15 cellular contexts compared by ENCODE assay signal in genomic region chr19:45815501-45816216, GRCh38. TPM values are rescaled to one million over a fixed set of nuclear protein-coding genes. Genes with fewer than 3 reads are reported as not detected.
DNase-seq lines count a peak whose midpoint lies in the region; ATAC-seq and TF ChIP-seq lines count a peak whose summit lies in the region.
"Had no signal": no experiment of that assay in that cellular context is flagged by ENCODE, and none has a peak within 500 bp of the region (broad histone marks: within the 10 kb centered on the region; RNA-seq: fewer than 3 reads in every experiment).

No MANE protein-coding gene starts in this region.

- peaks cover 11% of the 10 kb centered on the region for H3K36me3 Mint-ChIP-seq in activated CD8-positive, alpha-beta T cell treated with anti-CD3 and anti-CD28 coated beads for 36 hours (ENCODE audit: low read depth)
- peaks cover 6% of the 10 kb centered on the region for H3K36me3 Mint-ChIP-seq in activated CD8-positive, alpha-beta T cell treated with anti-CD3 and anti-CD28 coated beads, Interleukin-2, amount 10 ng/mL, durations not matched to agents 7 days and 5 days (ENCODE audit: low read depth)
- no peaks in the 10 kb centered on the region for H3K36me3 Mint-ChIP-seq in natural killer cell

- H3K4me3 Mint-ChIP-seq in activated CD8-positive, alpha-beta T cell treated with anti-CD3 and anti-CD28 coated beads for 36 hours, result no peak overlapping the region
- H3K4me3 Mint-ChIP-seq in activated CD8-positive, alpha-beta T cell treated with anti-CD3 and anti-CD28 coated beads, Interleukin-2, amount 10 ng/mL, durations not matched to agents 7 days and 5 days, result no peak overlapping the region
- peak overlapping the region; percentile 80 for H3K4me3 Mint-ChIP-seq in natural killer cell
- H3K4me3 Mint-ChIP-seq: activated T-cell treated with anti-CD3 and anti-CD28 coated beads, Interleukin-2, amount 50 U/mL, for 4 hours had no signal

- peaks cover 2% of the 10 kb centered on the region for H3K27me3 Mint-ChIP-seq in activated CD8-positive, alpha-beta T cell treated with anti-CD3 and anti-CD28 coated beads for 36 hours
- H3K27me3 Mint-ChIP-seq in activated CD8-positive, alpha-beta T cell treated with anti-CD3 and anti-CD28 coated beads, Interleukin-2, amount 10 ng/mL, durations not matched to agents 7 days and 5 days (ENCODE audit: low read depth), result no peaks in the 10 kb centered on the region
- H3K27me3 Mint-ChIP-seq in natural killer cell (ENCODE audit: low read depth in 2 of 2), result peaks cover 0 to 7% of the 10 kb centered on the region in 2 donors

- POLR2A ChIA-PET in activated CD8-positive, alpha-beta T cell treated with anti-CD3 and anti-CD28 coated beads for 36 hours (lab: Charles Lee), result interaction anchor here (1.3 to 2.6 kb wide), 5 partner anchors 8 to 68 kb away, joined by 3 to 8 read pairs (median 5); partner anchors contain the start of gene DMWD
- POLR2A ChIA-PET in activated CD8-positive, alpha-beta T cell treated with anti-CD3 and anti-CD28 coated beads, Interleukin-2, amount 10 ng/mL, durations not matched to agents 7 days and 5 days (lab: Charles Lee), result no interaction called here

- H3K9me3 Mint-ChIP-seq in activated CD8-positive, alpha-beta T cell treated with anti-CD3 and anti-CD28 coated beads for 36 hours, result no peaks in the 10 kb centered on the region
- no peaks in the 10 kb centered on the region for H3K9me3 Mint-ChIP-seq in activated CD8-positive, alpha-beta T cell treated with anti-CD3 and anti-CD28 coated beads, Interleukin-2, amount 10 ng/mL, durations not matched to agents 7 days and 5 days (ENCODE audit: insufficient read depth)
- no peaks in the 10 kb centered on the region for H3K9me3 Mint-ChIP-seq in natural killer cell
- H3K9me3 Mint-ChIP-seq: activated T-cell treated with anti-CD3 and anti-CD28 coated beads, Interleukin-2, amount 50 U/mL, for 4 hours had no signal

- no peak for TF ChIP-seq EP300 in esophagus muscularis mucosa (IDR thresholded peaks at IDR 0.05)

- H3K4me1 ChIP-seq in esophagus muscularis mucosa, result peaks cover 14 to 30% (median 23%) of the 10 kb centered on the region in 4 donors
- no peaks in the 10 kb centered on the region for H3K4me1 ChIP-seq in uterus

- WGBS in esophagus muscularis mucosa, result 21% methylated on average over 32 of the region's 43 CpGs

- intact Hi-C loops in activated CD8-positive, alpha-beta T cell treated with anti-CD3 and anti-CD28 coated beads for 36 hours (cut with micrococcal nuclease), result no loop called here
- intact Hi-C loops in esophagus muscularis mucosa (cut with DNase I) (loop anchor here (5.0 kb wide), 1 partner anchor 67 kb away; no protein-coding TSS in a partner anchor), natural killer cell (cut with micrococcal nuclease) (loop anchor here (5.0 kb wide), 1 partner anchor 202 kb away; no protein-coding TSS in a partner anchor), uterus (cut with DNase I; ENCODE audit: low total_unique reads) (no loop called here)

- H3K9me3 ChIP-seq in esophagus muscularis mucosa (no peaks in the 10 kb centered on the region), uterus (no peaks in the 10 kb centered on the region)
- H3K9me3 ChIP-seq: A549 had no signal

- H3K36me3 ChIP-seq in esophagus muscularis mucosa, result peaks cover 0 to 30% (median 14%) of the 10 kb centered on the region in 4 donors
- no peaks in the 10 kb centered on the region for H3K36me3 ChIP-seq in uterus

- H3K27me3 ChIP-seq in esophagus muscularis mucosa (peaks cover 0 to 44% (median 10%) of the 10 kb centered on the region in 4 donors), uterus (no peaks in the 10 kb centered on the region)

- TF ChIP-seq CTCF in activated CD8-positive, alpha-beta T cell treated with anti-CD3 and anti-CD28 coated beads for 36 hours (IDR thresholded peaks at IDR 0.05), result no peak
- TF ChIP-seq CTCF in esophagus muscularis mucosa (IDR thresholded peaks at IDR 0.05), result no peak
- TF ChIP-seq CTCF in natural killer cell (IDR thresholded peaks at IDR 0.05), result no peak
- TF ChIP-seq CTCF in uterus (IDR thresholded peaks at IDR 0.05), result no peak

- ATAC-seq in activated CD8-positive, alpha-beta T cell treated with anti-CD3 and anti-CD28 coated beads for 36 hours, result no peak
- ATAC-seq in activated CD8-positive, alpha-beta T cell treated with anti-CD3 and anti-CD28 coated beads, Interleukin-2, amount 10 ng/mL, durations not matched to agents 7 days and 5 days, result no peak
- ATAC-seq in natural killer cell (no peak), GM21423 (IDR thresholded peaks at IDR 0.05; ENCODE audit: unreplicated experiment) (no peak), HG03442 (IDR thresholded peaks at IDR 0.05; ENCODE audit: unreplicated experiment) (no peak)
- ATAC-seq: activated T-cell treated with anti-CD3 and anti-CD28 coated beads, Interleukin-2, amount 50 U/mL, for 4 hours had no signal

- DNase-seq in activated CD8-positive, alpha-beta T cell treated with anti-CD3 and anti-CD28 coated beads for 36 hours, result peak; percentile 19
- DNase-seq in activated CD8-positive, alpha-beta T cell treated with anti-CD3 and anti-CD28 coated beads, Interleukin-2, amount 10 ng/mL, durations not matched to agents 7 days and 5 days, result no peak
- DNase-seq in esophagus muscularis mucosa (ENCODE audit: extremely low spot score), result no peak
- DNase-seq in natural killer cell, result no peak
- DNase-seq in uterus, result no peak
- DNase-seq in cerebellar nuclear complex (lab: John Stamatoyannopoulos, UW), result no peak
- DNase-seq: activated T-cell treated with anti-CD3 and anti-CD28 coated beads, Interleukin-2, amount 50 U/mL, for 4 hours; NCI-H524; stimulated activated CD4-positive, alpha-beta T cell treated with anti-CD3 and anti-CD28 coated beads, Interleukin-2, amount 100 ng/mL, for 48 hours; T-helper 9 cell had no signal

- CTCF ChIA-PET in activated CD8-positive, alpha-beta T cell treated with anti-CD3 and anti-CD28 coated beads for 36 hours (lab: Charles Lee), result interaction anchor here (1.0 to 6.1 kb wide), 10 partner anchors 11 to 195 kb away, joined by 3 to 52 read pairs (median 13); partner anchors contain the start of genes DMWD, MYPOP and SIX5
- CTCF ChIA-PET in activated CD8-positive, alpha-beta T cell treated with anti-CD3 and anti-CD28 coated beads, Interleukin-2, amount 10 ng/mL, durations not matched to agents 7 days and 5 days (lab: Charles Lee), result interaction anchor here (1.2 to 3.5 kb wide), 5 partner anchors 11 to 87 kb away, joined by 11 to 28 read pairs (median 14); partner anchors contain the start of genes IRF2BP1, MYPOP and SIX5

- TF ChIP-seq POLR2A in esophagus muscularis mucosa (IDR thresholded peaks at IDR 0.05; ENCODE audit: low read depth) (no peak), uterus (IDR thresholded peaks at IDR 0.05) (no peak)

- no peak overlapping the region for H3K27ac Mint-ChIP-seq in activated CD8-positive, alpha-beta T cell treated with anti-CD3 and anti-CD28 coated beads for 36 hours
- H3K27ac Mint-ChIP-seq in activated CD8-positive, alpha-beta T cell treated with anti-CD3 and anti-CD28 coated beads, Interleukin-2, amount 10 ng/mL, durations not matched to agents 7 days and 5 days, result no peak overlapping the region
- peak overlapping the region in 1 of 2 donors; percentile 33 for H3K27ac Mint-ChIP-seq in natural killer cell

- peak overlapping the region; percentile 35 to 51 (median 44) for H3K4me3 ChIP-seq in esophagus muscularis mucosa
- peak overlapping the region; percentile 25 to 34 for H3K4me3 ChIP-seq in uterus
- H3K4me3 ChIP-seq: A549 had no signal

- H3K27ac ChIP-seq in esophagus muscularis mucosa (replicated peaks in 1 of 4) (no peak overlapping the region), uterus (peak overlapping the region; percentile 13 to 59)

- H3K4me1 Mint-ChIP-seq in activated CD8-positive, alpha-beta T cell treated with anti-CD3 and anti-CD28 coated beads for 36 hours (ENCODE audit: low read depth), result peaks cover 2% of the 10 kb centered on the region
- H3K4me1 Mint-ChIP-seq in activated CD8-positive, alpha-beta T cell treated with anti-CD3 and anti-CD28 coated beads, Interleukin-2, amount 10 ng/mL, durations not matched to agents 7 days and 5 days (ENCODE audit: low read depth), result peaks cover 7% of the 10 kb centered on the region
- H3K4me1 Mint-ChIP-seq in natural killer cell, result peaks cover 0 to 10% of the 10 kb centered on the region in 2 donors

RNA-seq across cellular contexts. Expression of gene RSPH6A, which starts 0.6 kb away (rescaled TPM):
- total RNA-seq in activated CD8-positive, alpha-beta T cell treated with anti-CD3 and anti-CD28 coated beads for 36 hours, result under 1 TPM; 0.41 to 0.63 TPM
- under 1 TPM; 0.55 to 0.68 TPM for total RNA-seq in activated CD8-positive, alpha-beta T cell treated with anti-CD3 and anti-CD28 coated beads, Interleukin-2, amount 10 ng/mL, durations not matched to agents 7 days and 5 days
- under 1 TPM in 1 of 4 donors, not detected in 3; 0.11 TPM for total RNA-seq in esophagus muscularis mucosa
- under 1 TPM; 0.18 to 0.63 (median 0.31) TPM for total RNA-seq in natural killer cell
- total RNA-seq in uterus, result under 1 TPM in 2 of 4 donors, not detected in 2; 0.14 to 0.40 TPM
- total RNA-seq: mesenteric fat pad, temporal lobe had no signal

RNA-seq across cellular contexts. Expression of gene DMWD, which starts 23.0 kb away (rescaled TPM):
- 10 to 100 TPM; 23.5 to 26.0 TPM for total RNA-seq in activated CD8-positive, alpha-beta T cell treated with anti-CD3 and anti-CD28 coated beads for 36 hours
- total RNA-seq in activated CD8-positive, alpha-beta T cell treated with anti-CD3 and anti-CD28 coated beads, Interleukin-2, amount 10 ng/mL, durations not matched to agents 7 days and 5 days, result 10 to 100 TPM; 20.6 TPM
- 10 to 100 TPM; 56.0 to 88.7 (median 63.3) TPM for total RNA-seq in esophagus muscularis mucosa
- 10 to 100 TPM; 66.2 to 82.1 (median 66.3) TPM for total RNA-seq in natural killer cell
- 100 to 1,000 TPM in 1 of 4 donors, 10 to 100 TPM in 2, 1 to 10 TPM in 1; 4.4 to 103 (median 36.9) TPM for total RNA-seq in uterus

RNA-seq across cellular contexts. Expression of gene DMPK, which starts 33.4 kb away (rescaled TPM):
- 1 to 10 TPM; 5.8 to 8.0 TPM for total RNA-seq in activated CD8-positive, alpha-beta T cell treated with anti-CD3 and anti-CD28 coated beads for 36 hours
- total RNA-seq in activated CD8-positive, alpha-beta T cell treated with anti-CD3 and anti-CD28 coated beads, Interleukin-2, amount 10 ng/mL, durations not matched to agents 7 days and 5 days, result 10 to 100 TPM in 1 of 2 experiments, 1 to 10 TPM in 1; 9.9 to 14.4 TPM
- total RNA-seq in esophagus muscularis mucosa, result 100 to 1,000 TPM; 247 to 487 (median 347) TPM
- 10 to 100 TPM; 48.1 to 67.5 (median 49.8) TPM for total RNA-seq in natural killer cell
- total RNA-seq in uterus, result 100 to 1,000 TPM in 1 of 4 donors, 10 to 100 TPM in 3; 15.3 to 211 (median 43.8) TPM

RNA-seq across cellular contexts. Expression of gene SIX5, which starts 46.6 kb away (rescaled TPM):
- total RNA-seq in activated CD8-positive, alpha-beta T cell treated with anti-CD3 and anti-CD28 coated beads for 36 hours, result 1 to 10 TPM in 1 of 2 experiments, under 1 TPM in 1; 0.97 to 1.5 TPM
- under 1 TPM; 0.53 to 0.89 TPM for total RNA-seq in activated CD8-positive, alpha-beta T cell treated with anti-CD3 and anti-CD28 coated beads, Interleukin-2, amount 10 ng/mL, durations not matched to agents 7 days and 5 days
- total RNA-seq in esophagus muscularis mucosa (10 to 100 TPM; 18.2 to 39.9 (median 28.8) TPM), natural killer cell (1 to 10 TPM; 2.1 to 3.3 (median 3.1) TPM), uterus (10 to 100 TPM in 2 of 4 donors, 1 to 10 TPM in 2; 4.4 to 48.9 (median 12.5) TPM)

RNA-seq across cellular contexts. Expression of gene SYMPK, which starts 47.3 kb away (rescaled TPM):
- 100 to 1,000 TPM in 1 of 2 experiments, 10 to 100 TPM in 1; 96.8 to 114 TPM for total RNA-seq in activated CD8-positive, alpha-beta T cell treated with anti-CD3 and anti-CD28 coated beads for 36 hours
- 10 to 100 TPM; 97.3 to 98.3 TPM for total RNA-seq in activated CD8-positive, alpha-beta T cell treated with anti-CD3 and anti-CD28 coated beads, Interleukin-2, amount 10 ng/mL, durations not matched to agents 7 days and 5 days
- total RNA-seq in esophagus muscularis mucosa (10 to 100 TPM; 22.0 to 44.2 (median 36.6) TPM), natural killer cell (10 to 100 TPM; 86.4 to 94.8 (median 86.7) TPM), uterus (10 to 100 TPM; 32.0 to 72.6 (median 46.4) TPM)

Comparison
In these comparisons a context has a peak if more than half of its experiments do, and no peak if none do; other contexts are left out.
1. H3K27ac ChIP-seq: peak in uterus (2 of 2); none in esophagus muscularis mucosa (0 of 4).
2. intact Hi-C loops: an anchor here in esophagus muscularis mucosa (5.0 kb wide) and natural killer cell (5.0 kb wide); none called in activated CD8-positive, alpha-beta T cell treated with anti-CD3 and anti-CD28 coated beads for 36 hours and uterus.